1 cellular context compared by ENCODE assay signal in genomic region chr15:86797135-86797534, GRCh38.
TF ChIP-seq lines count a peak whose summit lies in the region.

No MANE protein-coding gene starts in this region.

TF ChIP-seq in GM23338, 12 proteins besides CTCF, POLR2A, EP300 and RAD21 (continued from another document):
- TF ChIP-seq, protein P1, sequence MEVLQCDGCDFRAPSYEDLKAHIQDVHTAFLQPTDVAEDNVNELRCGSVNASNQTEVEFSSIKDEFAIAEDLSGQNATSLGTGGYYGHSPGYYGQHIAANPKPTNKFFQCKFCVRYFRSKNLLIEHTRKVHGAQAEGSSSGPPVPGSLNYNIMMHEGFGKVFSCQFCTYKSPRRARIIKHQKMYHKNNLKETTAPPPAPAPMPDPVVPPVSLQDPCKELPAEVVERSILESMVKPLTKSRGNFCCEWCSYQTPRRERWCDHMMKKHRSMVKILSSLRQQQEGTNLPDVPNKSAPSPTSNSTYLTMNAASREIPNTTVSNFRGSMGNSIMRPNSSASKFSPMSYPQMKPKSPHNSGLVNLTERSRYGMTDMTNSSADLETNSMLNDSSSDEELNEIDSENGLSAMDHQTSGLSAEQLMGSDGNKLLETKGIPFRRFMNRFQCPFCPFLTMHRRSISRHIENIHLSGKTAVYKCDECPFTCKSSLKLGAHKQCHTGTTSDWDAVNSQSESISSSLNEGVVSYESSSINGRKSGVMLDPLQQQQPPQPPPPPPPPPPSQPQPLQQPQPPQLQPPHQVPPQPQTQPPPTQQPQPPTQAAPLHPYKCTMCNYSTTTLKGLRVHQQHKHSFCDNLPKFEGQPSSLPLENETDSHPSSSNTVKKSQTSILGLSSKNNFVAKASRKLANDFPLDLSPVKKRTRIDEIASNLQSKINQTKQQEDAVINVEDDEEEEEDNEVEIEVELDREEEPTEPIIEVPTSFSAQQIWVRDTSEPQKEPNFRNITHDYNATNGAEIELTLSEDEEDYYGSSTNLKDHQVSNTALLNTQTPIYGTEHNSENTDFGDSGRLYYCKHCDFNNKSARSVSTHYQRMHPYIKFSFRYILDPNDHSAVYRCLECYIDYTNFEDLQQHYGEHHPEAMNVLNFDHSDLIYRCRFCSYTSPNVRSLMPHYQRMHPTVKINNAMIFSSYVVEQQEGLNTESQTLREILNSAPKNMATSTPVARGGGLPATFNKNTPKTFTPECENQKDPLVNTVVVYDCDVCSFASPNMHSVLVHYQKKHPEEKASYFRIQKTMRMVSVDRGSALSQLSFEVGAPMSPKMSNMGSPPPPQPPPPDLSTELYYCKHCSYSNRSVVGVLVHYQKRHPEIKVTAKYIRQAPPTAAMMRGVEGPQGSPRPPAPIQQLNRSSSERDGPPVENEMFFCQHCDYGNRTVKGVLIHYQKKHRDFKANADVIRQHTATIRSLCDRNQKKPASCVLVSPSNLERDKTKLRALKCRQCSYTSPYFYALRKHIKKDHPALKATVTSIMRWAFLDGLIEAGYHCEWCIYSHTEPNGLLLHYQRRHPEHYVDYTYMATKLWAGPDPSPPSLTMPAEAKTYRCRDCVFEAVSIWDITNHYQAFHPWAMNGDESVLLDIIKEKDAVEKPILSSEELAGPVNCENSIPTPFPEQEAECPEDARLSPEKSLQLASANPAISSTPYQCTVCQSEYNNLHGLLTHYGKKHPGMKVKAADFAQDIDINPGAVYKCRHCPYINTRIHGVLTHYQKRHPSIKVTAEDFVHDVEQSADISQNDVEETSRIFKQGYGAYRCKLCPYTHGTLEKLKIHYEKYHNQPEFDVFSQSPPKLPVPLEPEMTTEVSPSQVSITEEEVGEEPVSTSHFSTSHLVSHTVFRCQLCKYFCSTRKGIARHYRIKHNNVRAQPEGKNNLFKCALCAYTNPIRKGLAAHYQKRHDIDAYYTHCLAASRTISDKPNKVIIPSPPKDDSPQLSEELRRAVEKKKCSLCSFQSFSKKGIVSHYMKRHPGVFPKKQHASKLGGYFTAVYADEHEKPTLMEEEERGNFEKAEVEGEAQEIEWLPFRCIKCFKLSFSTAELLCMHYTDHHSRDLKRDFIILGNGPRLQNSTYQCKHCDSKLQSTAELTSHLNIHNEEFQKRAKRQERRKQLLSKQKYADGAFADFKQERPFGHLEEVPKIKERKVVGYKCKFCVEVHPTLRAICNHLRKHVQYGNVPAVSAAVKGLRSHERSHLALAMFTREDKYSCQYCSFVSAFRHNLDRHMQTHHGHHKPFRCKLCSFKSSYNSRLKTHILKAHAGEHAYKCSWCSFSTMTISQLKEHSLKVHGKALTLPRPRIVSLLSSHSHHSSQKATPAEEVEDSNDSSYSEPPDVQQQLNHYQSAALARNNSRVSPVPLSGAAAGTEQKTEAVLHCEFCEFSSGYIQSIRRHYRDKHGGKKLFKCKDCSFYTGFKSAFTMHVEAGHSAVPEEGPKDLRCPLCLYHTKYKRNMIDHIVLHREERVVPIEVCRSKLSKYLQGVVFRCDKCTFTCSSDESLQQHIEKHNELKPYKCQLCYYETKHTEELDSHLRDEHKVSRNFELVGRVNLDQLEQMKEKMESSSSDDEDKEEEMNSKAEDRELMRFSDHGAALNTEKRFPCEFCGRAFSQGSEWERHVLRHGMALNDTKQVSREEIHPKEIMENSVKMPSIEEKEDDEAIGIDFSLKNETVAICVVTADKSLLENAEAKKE (CRISPR knock-in tag; IDR thresholded peaks at IDR 0.05): no peak
- TF ChIP-seq NANOG (IDR thresholded peaks at IDR 0.05; ENCODE audit: borderline replicate concordance): no peak
TF ChIP-seq in GM23338: peak in this region for 0.
